Comparison of ENCODE assay signal across 20 cellular contexts in the genomic region with DNA sequence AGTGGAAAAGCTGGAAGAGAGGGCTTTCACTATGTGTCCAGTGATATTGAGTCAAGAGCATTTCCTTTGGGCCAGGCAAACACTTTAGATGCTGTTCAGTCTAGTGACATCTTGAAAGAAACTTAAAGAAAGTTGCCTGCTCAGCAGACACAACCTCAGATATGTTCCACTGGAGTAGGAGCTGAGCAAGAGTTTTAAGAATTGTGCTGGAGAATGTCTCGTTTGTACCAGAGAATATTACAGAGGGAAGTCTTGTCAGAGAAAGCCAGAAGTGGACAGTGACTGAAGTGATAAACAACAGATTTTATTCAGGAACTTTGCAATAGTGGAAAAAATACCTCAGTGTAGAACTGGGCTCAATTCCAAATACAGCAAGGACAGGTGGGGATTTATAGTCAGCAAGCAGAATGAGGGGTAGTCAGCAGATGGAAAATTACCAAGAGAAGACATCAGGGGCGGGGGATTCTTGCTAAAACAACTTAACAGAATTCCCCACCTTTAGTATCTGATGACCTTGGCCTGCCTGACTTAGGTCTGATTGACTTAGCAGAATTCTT. TPM values are rescaled to one million over a fixed set of nuclear protein-coding genes. Genes with fewer than 3 reads are reported as not detected.
DNase-seq lines count a peak whose midpoint lies in the region; ATAC-seq, FAIRE-seq and TF ChIP-seq lines count a peak whose summit lies in the region.
"Had no signal": no experiment of that assay in that cellular context is flagged by ENCODE, and none has a peak within 500 bp of the region (broad histone marks: within the 10 kb centered on the region; RNA-seq: fewer than 3 reads in every experiment).

No MANE protein-coding gene starts in this region.

- peaks cover 13% of the 10 kb centered on the region for H3K36me3 Mint-ChIP-seq in progenitor cell of endocrine pancreas (ENCODE audit: insufficient read depth)
- H3K36me3 Mint-ChIP-seq in CD4-positive, alpha-beta memory T cell: peaks cover 11 to 16% of the 10 kb centered on the region in 2 donors

- H2AFZ ChIP-seq in endothelial cell of umbilical vein (ENCODE audit: low read depth, low read length): no peak overlapping the region

- H3K4me1 ChIP-seq in endothelial cell of umbilical vein (ENCODE audit: control insufficient read depth, extremely low read depth, insufficient read depth, low read length): no peaks in the 10 kb centered on the region
- peaks cover 15% of the 10 kb centered on the region for H3K4me1 ChIP-seq in CD4-positive, alpha-beta memory T cell (ENCODE audit: insufficient read depth, low read length)

- ATAC-seq in HG03342 (IDR thresholded peaks at IDR 0.05; ENCODE audit: unreplicated experiment): no peak
- ATAC-seq: HCT116 had no signal

- DNase-seq in SHP77 treated with DMSO at 0.1 percent for 48 hours (lab: John Stamatoyannopoulos, UW) (peak; percentile 32), SHP77 (lab: John Stamatoyannopoulos, UW) (no peak), NCI-H2171 treated with DMSO at 0.1 percent for 48 hours (lab: John Stamatoyannopoulos, UW) (peak; percentile 88), endothelial cell of umbilical vein (ENCODE audit: low read depth, low spot score) (peak; percentile 59), progenitor cell of endocrine pancreas (ENCODE audit: low spot score, unreplicated experiment) (no peak), LoVo (ENCODE audit: low spot score) (no peak)
- no peak for DNase-seq in CD4-positive, alpha-beta memory T cell
- DNase-seq: activated B cell treated with CpG ODN at 0.5 μM for 24 hours; activated naive CD4-positive, alpha-beta T cell treated with anti-CD3 and anti-CD28 coated beads, Interleukin-2, amount 10 ng/mL, durations not matched to agents 7 days and 5 days; NCI-H1048; NCI-H82; right cardiac atrium; stimulated activated CD4-positive, alpha-beta T cell treated with anti-CD3 and anti-CD28 coated beads, Interleukin-4, amount 100 ng/mL, for 4 hours had no signal

- peaks cover 7% of the 10 kb centered on the region for H3K4me1 Mint-ChIP-seq in progenitor cell of endocrine pancreas (ENCODE audit: low read depth)
- peaks cover 38 to 75% (median 60%) of the 10 kb centered on the region in 4 donors for H3K4me1 Mint-ChIP-seq in CD4-positive, alpha-beta memory T cell

- H3K9me3 Mint-ChIP-seq in progenitor cell of endocrine pancreas (ENCODE audit: low read depth): peaks cover 18% of the 10 kb centered on the region
- peaks cover 0 to 7% (median 0%) of the 10 kb centered on the region in 8 donors for H3K9me3 Mint-ChIP-seq in CD4-positive, alpha-beta memory T cell

- no peak for FAIRE-seq in endothelial cell of umbilical vein (lab: Jason Lieb, UNC)
- FAIRE-seq: A204.1, endometrium, frontal cortex, GM12891 had no signal

- H3K9me1 ChIP-seq in endothelial cell of umbilical vein (replicated peaks; ENCODE audit: control insufficient read depth, extremely low read depth, insufficient read depth, low read length): no peaks in the 10 kb centered on the region

- peak overlapping the region; percentile 87 for H3K27ac Mint-ChIP-seq in progenitor cell of endocrine pancreas
- peak overlapping the region in 3 of 7 donors; percentile 4 to 25 (median 19) for H3K27ac Mint-ChIP-seq in CD4-positive, alpha-beta memory T cell
- H3K27ac Mint-ChIP-seq: activated naive CD4-positive, alpha-beta T cell treated with anti-CD3 and anti-CD28 coated beads, Interleukin-2, amount 10 ng/mL, durations not matched to agents 7 days and 5 days had no signal

- H3K9me3 ChIP-seq in endothelial cell of umbilical vein (replicated peaks; ENCODE audit: control insufficient read depth, insufficient read depth, low read length): no peaks in the 10 kb centered on the region
- no peaks in the 10 kb centered on the region for H3K9me3 ChIP-seq in CD4-positive, alpha-beta memory T cell (ENCODE audit: control insufficient read depth in 1 of 2, low read length in 2 of 2)

- no peaks in the 10 kb centered on the region for H3K36me3 ChIP-seq in endothelial cell of umbilical vein (ENCODE audit: control insufficient read depth in 2 of 2, extremely low read depth in 1 of 2, insufficient read depth in 2 of 2, low read length in 2 of 2)
- H3K36me3 ChIP-seq in CD4-positive, alpha-beta memory T cell (ENCODE audit: insufficient read depth, low read length): no peaks in the 10 kb centered on the region

- dilution Hi-C loops in endothelial cell of umbilical vein (cut with MboI; ENCODE audit: extremely low pct_ligation_motif_present, low sequenced_read_pairs): no loop called here

- no peaks in the 10 kb centered on the region for H3K27me3 ChIP-seq in endothelial cell of umbilical vein (ENCODE audit: control insufficient read depth in 2 of 2, insufficient read depth in 2 of 2, low read length in 2 of 2)
- no peaks in the 10 kb centered on the region for H3K27me3 ChIP-seq in CD4-positive, alpha-beta memory T cell (ENCODE audit: insufficient read depth, low read length)

- no TSS peak for BruUV-seq in endothelial cell of umbilical vein (replicated peaks; lab: Mats Ljungman, UMichigan)

- peaks cover 6% of the 10 kb centered on the region for H4K20me1 ChIP-seq in endothelial cell of umbilical vein (replicated peaks; ENCODE audit: control insufficient read depth, extremely low read depth, insufficient read depth, low read length)

- H3K27ac ChIP-seq in endothelial cell of umbilical vein (ENCODE audit: insufficient read depth, low read depth, low read length): no peak overlapping the region
- no peak overlapping the region for H3K27ac ChIP-seq in CD4-positive, alpha-beta memory T cell (ENCODE audit: low read depth, low read length)
- H3K27ac ChIP-seq: RWPE1 had no signal

- CTCF ChIA-PET in endothelial cell of umbilical vein (lab: Charles Lee): interaction anchor here (1.2 to 1.8 kb wide), 3 partner anchors 8 to 228 kb away, joined by 3 to 9 read pairs (median 4); no protein-coding TSS in a partner anchor
- CTCF ChIA-PET in CD4-positive, alpha-beta memory T cell (lab: Charles Lee; ENCODE audit: partially characterized antibody): interaction anchor here (0.7 to 2.4 kb wide), 3 partner anchors 8 to 163 kb away, joined by 3 to 10 read pairs (median 3); no protein-coding TSS in a partner anchor

- no peaks in the 10 kb centered on the region for H3K27me3 Mint-ChIP-seq in progenitor cell of endocrine pancreas
- H3K27me3 Mint-ChIP-seq in CD4-positive, alpha-beta memory T cell: no peaks in the 10 kb centered on the region
- H3K27me3 Mint-ChIP-seq: activated B cell treated with CpG ODN at 0.5 μM for 24 hours; activated naive CD4-positive, alpha-beta T cell treated with anti-CD3 and anti-CD28 coated beads, Interleukin-2, amount 10 ng/mL, durations not matched to agents 7 days and 5 days had no signal

- H3K4me3 ChIP-seq in endothelial cell of umbilical vein (replicated peaks in 1 of 3; ENCODE audit: insufficient read depth in 1 of 3, low read depth in 1 of 3, low read length in 3 of 3): no peak overlapping the region
- no peak overlapping the region for H3K4me3 ChIP-seq in CD4-positive, alpha-beta memory T cell (ENCODE audit: low read length in 2 of 2)

- no peak for TF ChIP-seq CTCF in endothelial cell of umbilical vein (IDR thresholded peaks at IDR 0.05; ENCODE audit: extremely low read depth in 1 of 2, insufficient read depth in 1 of 2, low read depth in 1 of 2, low read length in 2 of 2)
- no peak for TF ChIP-seq CTCF in progenitor cell of endocrine pancreas (IDR thresholded peaks at IDR 0.05; ENCODE audit: unreplicated experiment)

- intact Hi-C loops in endothelial cell of umbilical vein (cut with micrococcal nuclease): no loop called here
- intact Hi-C loops in CD4-positive, alpha-beta memory T cell (cut with micrococcal nuclease): no loop called here

- no peak overlapping the region for H3K4me3 Mint-ChIP-seq in progenitor cell of endocrine pancreas (ENCODE audit: low read depth)
- no peak overlapping the region for H3K4me3 Mint-ChIP-seq in CD4-positive, alpha-beta memory T cell
- H3K4me3 Mint-ChIP-seq: activated B cell treated with CpG ODN at 0.5 μM for 24 hours; activated naive CD4-positive, alpha-beta T cell treated with anti-CD3 and anti-CD28 coated beads, Interleukin-2, amount 10 ng/mL, durations not matched to agents 7 days and 5 days had no signal

- no peak overlapping the region for H3K4me2 ChIP-seq in endothelial cell of umbilical vein (ENCODE audit: insufficient read depth, low read length)

- H3K79me2 ChIP-seq in endothelial cell of umbilical vein (ENCODE audit: control insufficient read depth, insufficient read depth, low read length): peaks cover 48% of the 10 kb centered on the region

- no peak for TF ChIP-seq POLR2A in endothelial cell of umbilical vein (IDR thresholded peaks at IDR 0.05; ENCODE audit: low read depth, low read length)

- H3K9ac ChIP-seq in endothelial cell of umbilical vein (replicated peaks; ENCODE audit: extremely low read depth, insufficient read depth, low read length): no peak overlapping the region

- POLR2A ChIA-PET in endothelial cell of umbilical vein (lab: Charles Lee): no interaction called here
- POLR2A ChIA-PET in CD4-positive, alpha-beta memory T cell (lab: Charles Lee; ENCODE audit: partially characterized antibody): interaction anchor here (1.3 kb wide), 1 partner anchor 19 kb away, joined by 3 read pairs; no protein-coding TSS in a partner anchor

TF ChIP-seq in endothelial cell of umbilical vein, 7 proteins besides CTCF, POLR2A, EP300 and RAD21:
- TF ChIP-seq POLR2AphosphoS5 (IDR thresholded peaks at IDR 0.05; ENCODE audit: insufficient read depth, low read depth, low read length) (no peak), GATA2 (IDR thresholded peaks at IDR 0.05; ENCODE audit: insufficient read depth, insufficient read length, low read depth, low read length) (no peak), FOS (IDR thresholded peaks at IDR 0.05; ENCODE audit: borderline replicate concordance, insufficient read depth, low read length) (no peak)

RNA-seq across cellular contexts. Expression of a gene that starts 18.6 kb away (rescaled TPM):
- total RNA-seq in endothelial cell of umbilical vein: 23.6 and 26.9 TPM in 2 replicates
- polyA plus RNA-seq in endothelial cell of umbilical vein: 14.9 and 21.2 TPM in 2 replicates
- polyA plus RNA-seq in endothelial cell of umbilical vein (2011; cell fraction: cytosol; rRNA removed): 6.6 and 10.1 TPM in 2 replicates
- polyA plus RNA-seq in endothelial cell of umbilical vein (2011; cell fraction: nucleus; rRNA removed): 103 and 106 TPM in 2 replicates
- polyA plus RNA-seq in endothelial cell of umbilical vein (2012): 16.6 and 23.0 TPM in 2 replicates
- polyA minus RNA-seq in endothelial cell of umbilical vein: 97.9 and 99.6 TPM in 2 replicates
- 18.2 TPM for polyA minus RNA-seq in endothelial cell of umbilical vein (2011; cell fraction: cytosol; rRNA and poly(A)+ RNA removed)
- 115 and 158 TPM in 2 replicates for polyA minus RNA-seq in endothelial cell of umbilical vein (2011; cell fraction: nucleus; rRNA and poly(A)+ RNA removed)
- 65.7 and 69.2 TPM in 2 replicates for total RNA-seq in progenitor cell of endocrine pancreas
- total RNA-seq in CD4-positive, alpha-beta memory T cell: 10 to 100 TPM; 51.5 to 52.9 TPM
- polyA plus RNA-seq in CD4-positive, alpha-beta memory T cell: 10 to 100 TPM in 1 of 2 donors, 1 to 10 TPM in 1; 9.4 to 13.8 TPM

Comparison
In these comparisons a context has a peak if more than half of its experiments do, and no peak if none do; other contexts are left out.
1. DNase-seq: peak in SHP77 treated with DMSO at 0.1 percent for 48 hours (single experiment), NCI-H2171 treated with DMSO at 0.1 percent for 48 hours (single experiment) and endothelial cell of umbilical vein (single experiment); none in SHP77 (0 of 2), progenitor cell of endocrine pancreas (single experiment), CD4-positive, alpha-beta memory T cell (0 of 5) and LoVo (single experiment).